22 cellular contexts compared by ENCODE assay signal in genomic region chr5:141543053-141543452, GRCh38. TPM values are rescaled to one million over a fixed set of nuclear protein-coding genes. Genes with fewer than 3 reads are reported as not detected.
"Had no signal": no experiment of that assay in that cellular context is flagged by ENCODE, and none has a peak within 500 bp of the region (broad histone marks: within the 10 kb centered on the region; RNA-seq: fewer than 3 reads in every experiment).

No MANE protein-coding gene starts in this region.

- H3K4me1 Mint-ChIP-seq: stimulated activated memory B cell treated with anti-CD40 and anti-IgM and Interleukin-4, amounts not matched to agents 10 μg/mL and 1 μg/mL and 100 μg/mL, for 72 hours had no signal

- H3K36me3 ChIP-seq: ovary, uterus had no signal

- H3K27me3 Mint-ChIP-seq: memory B cell; naive thymus-derived CD8-positive, alpha-beta T cell; progenitor cell of endocrine pancreas; stimulated activated memory B cell treated with anti-CD40 and anti-IgM and Interleukin-4, amounts not matched to agents 10 μg/mL and 1 μg/mL and 100 μg/mL, for 72 hours; stimulated activated naive CD8-positive, alpha-beta T cell treated with anti-CD3 and anti-CD28 coated beads, Interleukin-15, amount 100 ng/mL, for 72 hours; type B pancreatic cell had no signal

- H3K27ac ChIP-seq: hepatocyte, left ventricle myocardium inferior, ovary, right atrium auricular region, right lobe of liver, tibial nerve, uterus had no signal

- ATAC-seq: naive thymus-derived CD8-positive, alpha-beta T cell; right lobe of liver; stimulated activated memory B cell treated with anti-CD40 and anti-IgM and Interleukin-4, amounts not matched to agents 10 μg/mL and 1 μg/mL and 100 μg/mL, for 72 hours; stimulated activated naive CD8-positive, alpha-beta T cell treated with anti-CD3 and anti-CD28 coated beads, Interleukin-15, amount 100 ng/mL, for 72 hours had no signal

- H3K27me3 ChIP-seq: hepatocyte, ovary, right atrium auricular region, right lobe of liver, tibial nerve, uterus had no signal

- DNase-seq: islet precursor cell; left ventricle myocardium inferior; naive thymus-derived CD8-positive, alpha-beta T cell; ovary; right lobe of liver; stimulated activated CD4-positive, alpha-beta T cell treated with anti-CD3 and anti-CD28 coated beads, Interleukin-1b, Interleukin-23, amount 100 ng/mL, for 48 hours; stimulated activated CD4-positive, alpha-beta T cell treated with anti-CD3 and anti-CD28 coated beads, Interleukin-2, amount 100 ng/mL, for 48 hours; stimulated activated CD4-positive, alpha-beta T cell treated with anti-CD3 and anti-CD28 coated beads, Interleukin-4, amount 100 ng/mL, for 4 hours; stimulated activated CD8-positive, alpha-beta memory T cell treated with anti-CD3 and anti-CD28 coated beads, Interleukin-4, amount 100 ng/mL, for 48 hours; stimulated activated naive CD4-positive, alpha-beta T cell treated with Interleukin-2 at 50 U/mL for 16 hours; stimulated activated naive CD8-positive, alpha-beta T cell treated with anti-CD3 and anti-CD28 coated beads, Interleukin-15, amount 100 ng/mL, for 72 hours; substantia nigra; uterus had no signal

- H3K4me3 Mint-ChIP-seq: memory B cell; naive thymus-derived CD8-positive, alpha-beta T cell; stimulated activated memory B cell treated with anti-CD40 and anti-IgM and Interleukin-4, amounts not matched to agents 10 μg/mL and 1 μg/mL and 100 μg/mL, for 72 hours; stimulated activated naive CD8-positive, alpha-beta T cell treated with anti-CD3 and anti-CD28 coated beads, Interleukin-15, amount 100 ng/mL, for 72 hours; type B pancreatic cell had no signal

- H3K4me3 ChIP-seq: hepatocyte, left ventricle myocardium inferior, lung, ovary, right atrium auricular region, right lobe of liver, smooth muscle cell, tibial nerve, uterus had no signal

- H3K27ac Mint-ChIP-seq: memory B cell; progenitor cell of endocrine pancreas; stimulated activated memory B cell treated with anti-CD40 and anti-IgM and Interleukin-4, amounts not matched to agents 10 μg/mL and 1 μg/mL and 100 μg/mL, for 72 hours; stimulated activated naive CD8-positive, alpha-beta T cell treated with anti-CD3 and anti-CD28 coated beads, Interleukin-15, amount 100 ng/mL, for 72 hours; type B pancreatic cell had no signal

RNA-seq across cellular contexts. Expression of gene PCDHGC5, which starts 54.2 kb away (rescaled TPM):
- total RNA-seq: naive thymus-derived CD8-positive, alpha-beta T cell had no signal

RNA-seq across cellular contexts. Expression of gene PCDHGC4, which starts 58.2 kb away (rescaled TPM):
- total RNA-seq: naive thymus-derived CD8-positive, alpha-beta T cell had no signal
